1 cellular context compared by ENCODE assay signal in genomic region chr19:58154679-58155648, GRCh38.
TF ChIP-seq lines count a peak whose summit lies in the region.

No MANE protein-coding gene starts in this region.

TF ChIP-seq in IMR-90, 13 proteins besides CTCF, POLR2A, EP300 and RAD21:
- TF ChIP-seq RFX5 (IDR thresholded peaks at IDR 0.05; ENCODE audit: low read depth, low read length) = no peak
- no peak for TF ChIP-seq USF2 (IDR thresholded peaks at IDR 0.05; ENCODE audit: low read depth, low read length)
- TF ChIP-seq MAFK (IDR thresholded peaks at IDR 0.05; ENCODE audit: low read depth, low read length) = no peak
- TF ChIP-seq RCOR1 (IDR thresholded peaks at IDR 0.05; ENCODE audit: insufficient replicate concordance, low read length) = no peak
- TF ChIP-seq MXI1 (IDR thresholded peaks at IDR 0.05; ENCODE audit: borderline replicate concordance, low read depth, low read length) = 0 out of 2 replicates have a peak, but pooled peaks have one; percentile 40
- no peak for TF ChIP-seq NFE2L2 (IDR thresholded peaks at IDR 0.05; ENCODE audit: low read depth, low read length)
- TF ChIP-seq BHLHE40 (IDR thresholded peaks at IDR 0.05; ENCODE audit: low read depth, low read length) = no peak
- TF ChIP-seq CEBPB (IDR thresholded peaks at IDR 0.05; ENCODE audit: low read depth, low read length) = peak; percentile 31; the same call in 1 of the 2 replicates
- TF ChIP-seq FOS (IDR thresholded peaks at IDR 0.05; ENCODE audit: low read depth, low read length) = no peak
- no peak for TF ChIP-seq ELK1 (IDR thresholded peaks at IDR 0.05; ENCODE audit: borderline replicate concordance, low read depth, low read length)
- TF ChIP-seq MAZ (IDR thresholded peaks at IDR 0.05; ENCODE audit: borderline replicate concordance, low read depth, low read length) = peak; percentile 74
- peak; percentile 81 for TF ChIP-seq SMC3 (IDR thresholded peaks at IDR 0.05; ENCODE audit: low read depth, low read length)
- TF ChIP-seq CHD1 (IDR thresholded peaks at IDR 0.05; ENCODE audit: low read depth, low read length) = no peak
